ENCODE assay signal across 20 cellular contexts in genomic region chr2:29613792-29614266, GRCh38.
"Had no signal": no experiment of that assay in that cellular context is flagged by ENCODE, and none has a peak within 500 bp of the region (broad histone marks: within the 10 kb centered on the region; RNA-seq: fewer than 3 reads in every experiment).

No MANE protein-coding gene starts in this region.

- H3K36me3 ChIP-seq: heart left ventricle, right atrium auricular region, sigmoid colon, stomach, thoracic aorta, transverse colon, uterus had no signal

- H3K9me3 ChIP-seq: heart left ventricle, right atrium auricular region, sigmoid colon, stomach, thoracic aorta, transverse colon, uterus had no signal

- H3K4me3 Mint-ChIP-seq: naive thymus-derived CD4-positive, alpha-beta T cell had no signal

- H3K27ac ChIP-seq: coronary artery, heart left ventricle, right atrium auricular region, sigmoid colon, skin epidermis, stomach, thoracic aorta, transverse colon, uterus had no signal

- H3K4me1 Mint-ChIP-seq: naive thymus-derived CD4-positive, alpha-beta T cell had no signal

- ATAC-seq: heart left ventricle; left lobe of liver; naive thymus-derived CD4-positive, alpha-beta T cell had no signal

- H3K4me3 ChIP-seq: coronary artery, heart left ventricle, right atrium auricular region, sigmoid colon, skin epidermis, stomach, thoracic aorta, transverse colon, uterus had no signal

- H3K27ac Mint-ChIP-seq: naive thymus-derived CD4-positive, alpha-beta T cell had no signal

- H3K36me3 Mint-ChIP-seq: naive thymus-derived CD4-positive, alpha-beta T cell had no signal

- H3K4me1 ChIP-seq: heart left ventricle, right atrium auricular region, sigmoid colon, transverse colon, uterus had no signal

- H3K27me3 ChIP-seq: heart left ventricle, sigmoid colon, transverse colon, uterus had no signal

- DNase-seq: effector CD8-positive, alpha-beta T cell; heart left ventricle; hippocampal formation; kidney glomerular epithelial cell; mammary epithelial cell; naive thymus-derived CD4-positive, alpha-beta T cell; posterior cingulate gyrus; sigmoid colon; stimulated activated CD4-positive, alpha-beta T cell treated with anti-CD3 and anti-CD28 coated beads, Interleukin-2, amount 100 ng/mL, for 24 hours; stimulated activated CD4-positive, alpha-beta T cell treated with anti-CD3 and anti-CD28 coated beads, Interleukin-4, amount 100 ng/mL, for 4 hours; stimulated activated naive CD4-positive, alpha-beta T cell; stomach; substantia nigra; transverse colon; uterus had no signal
